ENCODE assay signal across 13 cellular contexts in genomic region chr3:149382091-149382467, GRCh38. TPM values are rescaled to one million over a fixed set of nuclear protein-coding genes. Genes with fewer than 3 reads are reported as not detected.
A peak's percentile ranks its signal among the peaks of the same experiment; 100 is the strongest.
DNase-seq lines count a peak whose midpoint lies in the region; ATAC-seq and FAIRE-seq lines count a peak whose summit lies in the region.
"Had no signal": no experiment of that assay in that cellular context is flagged by ENCODE, and none has a peak within 500 bp of the region (broad histone marks: within the 10 kb centered on the region; RNA-seq: fewer than 3 reads in every experiment).

No MANE protein-coding gene starts in this region.

- no peaks in the 10 kb centered on the region for H3K9me3 ChIP-seq in skeletal muscle satellite cell (replicated peaks; ENCODE audit: low read length)
- H3K9me3 ChIP-seq: neutrophil, vagina had no signal

- peak; percentile 53 for ATAC-seq in GM19328 (IDR thresholded peaks at IDR 0.05; ENCODE audit: unreplicated experiment)

- H3K4me2 ChIP-seq in skeletal muscle satellite cell (ENCODE audit: low read length), result peak overlapping the region; percentile 38

- H3K9ac ChIP-seq in skeletal muscle satellite cell (ENCODE audit: low read depth, low read length), result peak overlapping the region; percentile 78

- DNase-seq in HTR-8/SVneo (ENCODE audit: insufficient read length, low spot score), result peak; percentile 54
- DNase-seq in epithelial cell of prostate (ENCODE audit: low read depth, low spot score), result no peak
- DNase-seq in activated gamma-delta T cell (lab: John Stamatoyannopoulos, UW), result no peak
- no peak for DNase-seq in GOT3 (lab: John Stamatoyannopoulos, UW)
- no peak for DNase-seq in stimulated activated CD4-positive, alpha-beta T cell treated with anti-CD3 and anti-CD28 coated beads, Interleukin-15, amount 100 ng/mL, for 24 hours
- DNase-seq: activated naive CD4-positive, alpha-beta T cell; effector CD8-positive, alpha-beta T cell; Right ventricle myocardium superior had no signal

- no peaks in the 10 kb centered on the region for H3K36me3 ChIP-seq in skeletal muscle satellite cell (ENCODE audit: insufficient read depth, low read length)
- H3K36me3 ChIP-seq: neutrophil, vagina had no signal

- H3K27me3 ChIP-seq in skeletal muscle satellite cell (ENCODE audit: control insufficient read depth, insufficient read depth, low read length), result no peaks in the 10 kb centered on the region
- H3K27me3 ChIP-seq: vagina had no signal

- peaks cover 64% of the 10 kb centered on the region for H3K4me1 ChIP-seq in skeletal muscle satellite cell (ENCODE audit: control insufficient read depth, insufficient read depth, low read length)

- peak overlapping the region; percentile 15 for H3K4me3 ChIP-seq in skeletal muscle satellite cell (ENCODE audit: low read length)
- H3K4me3 ChIP-seq: vagina had no signal

- H3K27ac ChIP-seq in epithelial cell of prostate, result peak overlapping the region; percentile 12
- H3K27ac ChIP-seq: neutrophil, vagina had no signal

- FAIRE-seq in HTR-8/SVneo (lab: Jason Lieb, UNC), result no peak
- FAIRE-seq: islet of Langerhans had no signal

RNA-seq across cellular contexts. Expression of gene TM4SF1, which starts 4.6 kb away (rescaled TPM):
- total RNA-seq in skeletal muscle satellite cell (2012; rRNA removed), result 279 and 440 TPM in 2 replicates

RNA-seq across cellular contexts. Expression of gene TM4SF18, which starts 48.6 kb away (rescaled TPM):
- total RNA-seq in skeletal muscle satellite cell (2012; rRNA removed), result 0.51 TPM in 1 of 2 replicates, not detected in the other
